In the genomic region with DNA sequence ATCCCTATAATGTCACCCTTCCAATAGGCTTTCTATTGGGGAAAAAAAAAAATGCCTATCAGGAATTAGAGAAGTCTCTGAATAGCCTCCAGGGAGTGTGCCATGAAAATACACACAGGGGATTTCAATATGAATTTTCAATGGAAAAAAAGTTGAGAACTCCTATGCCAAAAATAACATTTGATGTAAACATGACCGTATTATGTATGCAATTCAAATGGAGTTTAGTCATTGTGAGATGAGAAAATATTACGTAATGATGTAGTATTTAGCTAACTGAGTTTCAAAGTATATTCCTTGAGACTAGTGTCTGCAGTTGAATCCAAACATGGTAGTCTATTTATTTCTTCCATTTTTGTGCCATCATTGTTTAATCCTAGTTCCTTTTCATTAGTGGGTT, we compare ENCODE assay signal across 18 cellular contexts.
"Had no signal": no experiment of that assay in that cellular context is flagged by ENCODE, and none has a peak within 500 bp of the region (broad histone marks: within the 10 kb centered on the region; RNA-seq: fewer than 3 reads in every experiment).

No MANE protein-coding gene starts in this region.

- H3K4me1 ChIP-seq: parathyroid adenoma had no signal

- H2AFZ ChIP-seq: parathyroid adenoma had no signal

- ATAC-seq: activated CD4-positive, alpha-beta T cell treated with anti-CD3 and anti-CD28 coated beads for 36 hours; esophagus mucosa; gastrocnemius medialis; heart right ventricle; left colon; lower lobe of right lung; sciatic nerve; stimulated activated naive B cell treated with anti-CD40 and anti-IgM and Interleukin-4, amounts not matched to agents 10 μg/mL and 1 μg/mL and 100 μg/mL, for 72 hours had no signal

- H3K36me3 ChIP-seq: gastrocnemius medialis, heart right ventricle, lower lobe of right lung, spleen, thoracic aorta, upper lobe of left lung had no signal

- H3K9me3 ChIP-seq: gastrocnemius medialis, heart right ventricle, lower lobe of right lung, spleen, thoracic aorta, upper lobe of left lung had no signal

- DNase-seq: activated CD4-positive, alpha-beta memory T cell treated with anti-CD3 and anti-CD28 coated beads for 36 hours; activated CD4-positive, alpha-beta T cell treated with anti-CD3 and anti-CD28 coated beads for 36 hours; activated T-cell treated with anti-CD3 and anti-CD28 coated beads for 4 hours; amniotic stem cell; gastrocnemius medialis; heart right ventricle; left colon; lower lobe of right lung; spleen; stimulated activated CD4-positive, alpha-beta T cell treated with anti-CD3 and anti-CD28 coated beads, Interleukin-4, amount 100 ng/mL, for 4 hours; stimulated activated naive B cell treated with anti-CD40 and anti-IgM and Interleukin-4, amounts not matched to agents 10 μg/mL and 1 μg/mL and 100 μg/mL, for 72 hours; T-helper 2 cell; upper lobe of left lung had no signal

- H3K9ac ChIP-seq: parathyroid adenoma had no signal

- H3K27ac ChIP-seq: coronary artery, gastrocnemius medialis, heart right ventricle, lower lobe of right lung, parathyroid adenoma, spleen, thoracic aorta, upper lobe of left lung had no signal

- H3K79me2 ChIP-seq: parathyroid adenoma had no signal

- H3K27me3 ChIP-seq: gastrocnemius medialis, upper lobe of left lung had no signal

- H3K4me3 ChIP-seq: coronary artery, gastrocnemius medialis, heart right ventricle, lower lobe of right lung, spleen, thoracic aorta, upper lobe of left lung had no signal
